Comparison of ENCODE assay signal across 10 cellular contexts in genomic region chr20:62928246-62928939, GRCh38. TPM values are rescaled to one million over a fixed set of nuclear protein-coding genes. Genes with fewer than 3 reads are reported as not detected.
DNase-seq lines count a peak whose midpoint lies in the region; FAIRE-seq and TF ChIP-seq lines count a peak whose summit lies in the region.
"Had no signal": no experiment of that assay in that cellular context is flagged by ENCODE, and none has a peak within 500 bp of the region (broad histone marks: within the 10 kb centered on the region; RNA-seq: fewer than 3 reads in every experiment).

No MANE protein-coding gene starts in this region.

- TF ChIP-seq CTCF in AG09309 (IDR thresholded peaks at IDR 0.05; ENCODE audit: control insufficient read depth, insufficient read depth, low read depth, low read length, missing control alignments) (no peak), dorsolateral prefrontal cortex (IDR thresholded peaks at IDR 0.05 in 54 of 56, conservative IDR thresholded peaks at IDR 0.05 in 2 of 56; ENCODE audit: low read depth in 1 of 56, partially characterized antibody in 56 of 56) (no peak)

- H3K36me3 ChIP-seq in mucosa of rectum (ENCODE audit: control insufficient read depth in 2 of 2, insufficient read depth in 2 of 2, low read length in 2 of 2) = no peaks in the 10 kb centered on the region

- no peaks in the 10 kb centered on the region for H3K9me3 ChIP-seq in mucosa of rectum (ENCODE audit: control insufficient read depth in 2 of 2, low read length in 2 of 2)

- intact Hi-C loops in dorsolateral prefrontal cortex (cut with DNase I) = loop anchor here in 1 of 2 donors (5.0 kb wide), 1 partner anchor 51 kb away; no protein-coding TSS in a partner anchor

- no peak for FAIRE-seq in H54 (lab: Jason Lieb, UNC)

- H3K4me3 ChIP-seq in AG09309 (ENCODE audit: control insufficient read depth, low read depth, low read length) = peak overlapping the region; percentile 45
- peak overlapping the region in 57 of 59 donors; percentile 11 to 63 (median 50) for H3K4me3 ChIP-seq in dorsolateral prefrontal cortex
- peak overlapping the region; percentile 63 to 70 for H3K4me3 ChIP-seq in mucosa of rectum (ENCODE audit: low read length in 2 of 2)

- H3K27ac ChIP-seq in dorsolateral prefrontal cortex (peak overlapping the region in 47 of 59 donors; percentile 6 to 81 (median 57)), mucosa of rectum (ENCODE audit: low read depth in 2 of 2, low read length in 2 of 2) (peak overlapping the region; percentile 86 to 89), caudate nucleus (ENCODE audit: low read depth, low read length) (no peak overlapping the region)

- H3K27me3 ChIP-seq in dorsolateral prefrontal cortex (no peaks in the 10 kb centered on the region), mucosa of rectum (ENCODE audit: control insufficient read depth in 2 of 2, insufficient read depth in 2 of 2, low read length in 2 of 2) (no peaks in the 10 kb centered on the region)

- H3K4me1 ChIP-seq in mucosa of rectum (ENCODE audit: control insufficient read depth in 2 of 2, insufficient read depth in 2 of 2, low read length in 2 of 2) = peaks cover 36 to 37% of the 10 kb centered on the region in 2 donors

- peak overlapping the region; percentile 63 to 88 for H3K9ac ChIP-seq in mucosa of rectum (ENCODE audit: low read depth in 1 of 2, low read length in 2 of 2)

- no peak for TF ChIP-seq POLR2A in H54 (IDR thresholded peaks at IDR 0.05; ENCODE audit: low read depth, low read length)

- in situ Hi-C loops in KBM-7 (cut with MboI; ENCODE audit: low pct_unique_long_range_greater_than_20kb, low sequenced_read_pairs) = no loop called here

- DNase-seq in AG09309 (ENCODE audit: low read depth) = no peak
- DNase-seq in KBM-7 = peak; percentile 29
- no peak for DNase-seq in dorsolateral prefrontal cortex
- DNase-seq in H54 (ENCODE audit: insufficient read length, low spot score) = no peak
- DNase-seq in 8988T = no peak
- no peak for DNase-seq in caudate nucleus (lab: John Stamatoyannopoulos, UW)
- DNase-seq in SW 1271 (lab: John Stamatoyannopoulos, UW) = no peak
- DNase-seq: cortex of kidney, NCI-H1436 had no signal

RNA-seq across cellular contexts. Expression of gene DIDO1, which starts 2.1 kb away (rescaled TPM):
- 10 to 100 TPM; 37.4 to 68.3 (median 49.5) TPM for total RNA-seq in dorsolateral prefrontal cortex

RNA-seq across cellular contexts. Expression of gene GID8, which starts 9.6 kb away (rescaled TPM):
- 10 to 100 TPM; 27.0 to 46.6 (median 36.3) TPM for total RNA-seq in dorsolateral prefrontal cortex

RNA-seq across cellular contexts. Expression of gene SLC17A9, which starts 24.1 kb away (rescaled TPM):
- 10 to 100 TPM in 1 of 120 experiments, 1 to 10 TPM in 115, under 1 TPM in 4; 0.58 to 11.1 (median 2.8) TPM for total RNA-seq in dorsolateral prefrontal cortex
